8 cellular contexts compared by ENCODE assay signal in genomic region chr11:3165152-3165705, GRCh38. TPM values are rescaled to one million over a fixed set of nuclear protein-coding genes. Genes with fewer than 3 reads are reported as not detected.
DNase-seq lines count a peak whose midpoint lies in the region; ATAC-seq and TF ChIP-seq lines count a peak whose summit lies in the region.

TSS of gene OSBPL5 (minus strand) at chr11:3165310. CDS start at chr11:3129148, 36,162 bp downstream.

- H3K27ac ChIP-seq in right atrium auricular region (peak within 1 kb of the TSS; percentile 71 to 73), trophoblast cell (ENCODE audit: low read depth, low read length) (peak within 1 kb of the TSS; percentile 9), urinary bladder (ENCODE audit: low read depth) (peak within 1 kb of the TSS; percentile 67)

- DNase-seq in SIG-M5 treated with dmso at 0.1 percent for 504 hours (lab: John Stamatoyannopoulos, UW; ENCODE audit: unreplicated experiment) (peak; percentile 66), SIG-M5 (lab: John Stamatoyannopoulos, UW) (no peak), SW480 (ENCODE audit: low spot score) (peak; percentile 41), astrocyte of the cerebellum (ENCODE audit: low read depth) (no peak), right atrium auricular region (ENCODE audit: low spot score) (no peak), trophoblast cell (peak in 1 of 2 donors; percentile 52)

- peak within 1 kb of the TSS; percentile 74 for H4K91ac ChIP-seq in trophoblast cell (ENCODE audit: low read depth, low read length)

- H3K9ac ChIP-seq in trophoblast cell (ENCODE audit: low read length), result peak within 1 kb of the TSS; percentile 53

- peak within 1 kb of the TSS; percentile 22 for H2AK5ac ChIP-seq in trophoblast cell (ENCODE audit: low read length)

- H4K8ac ChIP-seq in trophoblast cell (ENCODE audit: low read depth, low read length), result peak within 1 kb of the TSS; percentile 38

- peak within 1 kb of the TSS; percentile 71 for H2BK12ac ChIP-seq in trophoblast cell (ENCODE audit: low read length)

- H3K79me2 ChIP-seq in trophoblast cell (ENCODE audit: control insufficient read depth, insufficient read depth, low read length, poor library complexity), result peaks cover 19% of the 10 kb centered on the region

- no peaks in the 10 kb centered on the region for H3K27me3 ChIP-seq in right atrium auricular region
- H3K27me3 ChIP-seq in trophoblast cell (ENCODE audit: insufficient read depth, low read length), result no peaks in the 10 kb centered on the region

- no peak within 1 kb of the TSS for H4K12ac ChIP-seq in trophoblast cell (ENCODE audit: low read depth, low read length)

- no CpG with 5 or more reads among the region's 63 CpGs for WGBS in trophoblast cell (ENCODE audit: extremely low coverage, insufficient coverage, insufficient read length)
- WGBS in urinary bladder, result under 1% methylated on average over 63 of the region's 63 CpGs

- peak within 1 kb of the TSS; percentile 66 for H3K18ac ChIP-seq in trophoblast cell (ENCODE audit: low read length)

- H3K36me3 ChIP-seq in right atrium auricular region (no peaks in the 10 kb centered on the region), trophoblast cell (ENCODE audit: control insufficient read depth in 1 of 2, insufficient read depth in 2 of 2, low read length in 2 of 2) (no peaks in the 10 kb centered on the region), urinary bladder (ENCODE audit: insufficient read depth) (no peaks in the 10 kb centered on the region)

- H3K79me1 ChIP-seq in trophoblast cell (ENCODE audit: low read length), result peaks cover 15% of the 10 kb centered on the region

- H3K4me3 ChIP-seq in astrocyte of the cerebellum (ENCODE audit: low read depth, low read length) (peak within 1 kb of the TSS; percentile 89), right atrium auricular region (peak within 1 kb of the TSS; percentile 56 to 74), trophoblast cell (ENCODE audit: low read depth, low read length) (peak within 1 kb of the TSS; percentile 77), urinary bladder (ENCODE audit: low read depth, low read length) (peak within 1 kb of the TSS; percentile 83)

- TF ChIP-seq CTCF in astrocyte of the cerebellum (IDR thresholded peaks at IDR 0.05; ENCODE audit: low read depth, low read length, missing control alignments) (no peak), right atrium auricular region (IDR thresholded peaks at IDR 0.05) (no peak)

- H3K14ac ChIP-seq in trophoblast cell (ENCODE audit: low read length), result peak within 1 kb of the TSS; percentile 62

- H2AFZ ChIP-seq in trophoblast cell (ENCODE audit: insufficient read depth, low read length, poor library complexity), result peak within 1 kb of the TSS; percentile 25

- H3K23ac ChIP-seq in trophoblast cell (ENCODE audit: low read length), result no peak within 1 kb of the TSS

- in situ Hi-C loops in astrocyte of the cerebellum (cut with HindIII; ENCODE audit: low sequenced_read_pairs), result no loop called here

- peak within 1 kb of the TSS; percentile 50 for H3K4ac ChIP-seq in trophoblast cell (ENCODE audit: low read depth, low read length)

- H2BK5ac ChIP-seq in trophoblast cell (ENCODE audit: low read depth, low read length, poor library complexity), result peak within 1 kb of the TSS; percentile 48

- H2BK120ac ChIP-seq in trophoblast cell (ENCODE audit: insufficient read depth, low read length, poor library complexity), result peak within 1 kb of the TSS; percentile 53

- H3K4me1 ChIP-seq in right atrium auricular region (peaks cover 0 to 63% of the 10 kb centered on the region in 2 donors), trophoblast cell (ENCODE audit: control insufficient read depth in 1 of 2, insufficient read depth in 2 of 2, low read length in 2 of 2) (peaks cover 36 to 41% of the 10 kb centered on the region in 2 experiments), urinary bladder (ENCODE audit: insufficient read depth) (peaks cover 2% of the 10 kb centered on the region)

- H3K9me3 ChIP-seq in right atrium auricular region, result no peaks in the 10 kb centered on the region
- no peaks in the 10 kb centered on the region for H3K9me3 ChIP-seq in trophoblast cell (ENCODE audit: insufficient read depth, low read depth, low read length)

- peak within 1 kb of the TSS; percentile 70 for H3K4me2 ChIP-seq in trophoblast cell (ENCODE audit: low read length)

- no peak for ATAC-seq in GM18873 (IDR thresholded peaks at IDR 0.05; ENCODE audit: low FRiP score, unreplicated experiment)

RNA-seq across cellular contexts. Expression of gene OSBPL5, which starts in this region (rescaled TPM):
- 10 to 100 TPM; 11.1 to 17.8 TPM for total RNA-seq in right atrium auricular region
- polyA plus RNA-seq in trophoblast cell (2013), result 12.2 and 12.3 TPM in 2 replicates
- 22.4 TPM for total RNA-seq in urinary bladder
- polyA plus RNA-seq in urinary bladder, result 40.5 TPM

Comparison
In these comparisons a context has a peak if more than half of its experiments do, and no peak if none do; other contexts are left out.
1. DNase-seq: peak in SIG-M5 treated with dmso at 0.1 percent for 504 hours (single experiment) and SW480 (single experiment); none in SIG-M5 (single experiment), astrocyte of the cerebellum (single experiment) and right atrium auricular region (single experiment).
2. H3K27ac ChIP-seq: peak in every context shown above with its lines; median percentile 72 in right atrium auricular region; 67 in urinary bladder; 9 in trophoblast cell.
3. Peak in every context shown above with its lines, with median percentiles within 50 percentile points of each other: H3K4me3 ChIP-seq.